Comparison of ENCODE assay signal across 22 cellular contexts in the genomic region with DNA sequence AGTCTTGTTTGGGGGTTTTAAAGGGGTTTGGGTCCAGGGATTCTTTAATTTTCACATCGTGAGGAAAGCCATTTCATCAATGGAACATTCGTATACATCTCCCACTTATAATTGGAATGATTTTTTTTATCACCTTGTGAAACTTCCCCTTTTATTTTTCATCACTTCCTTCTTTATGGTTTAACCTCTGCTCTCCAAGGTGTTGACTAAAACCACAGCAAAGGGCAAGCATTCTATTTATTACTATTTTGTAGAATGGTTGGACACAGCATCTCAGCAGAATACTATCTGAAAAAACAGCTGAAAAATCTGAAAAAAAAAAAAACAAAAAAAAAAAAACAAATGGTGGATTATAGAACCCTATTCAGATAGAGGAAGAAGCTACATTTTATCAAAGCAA.
A peak's percentile ranks its signal among the peaks of the same experiment; 100 is the strongest.
DNase-seq lines count a peak whose midpoint lies in the region; ATAC-seq, FAIRE-seq and TF ChIP-seq lines count a peak whose summit lies in the region.
"Had no signal": no experiment of that assay in that cellular context is flagged by ENCODE, and none has a peak within 500 bp of the region (broad histone marks: within the 10 kb centered on the region; RNA-seq: fewer than 3 reads in every experiment).

No MANE protein-coding gene starts in this region.

- peak; percentile 39 for DNase-seq in CD1c-positive myeloid dendritic cell (ENCODE audit: extremely low spot score)
- peak; percentile 84 for DNase-seq in NOMO-1 treated with DMSO at 0.1 percent for 48 hours (lab: John Stamatoyannopoulos, UW; ENCODE audit: unreplicated experiment)
- DNase-seq in GM12878 (ENCODE audit: low read depth, low spot score): no peak
- no peak for DNase-seq in NCI-H2196 (lab: John Stamatoyannopoulos, UW; ENCODE audit: unreplicated experiment)
- DNase-seq in Ammon's horn (ENCODE audit: low spot score): no peak
- DNase-seq in UCSD-AML1 (lab: John Stamatoyannopoulos, UW; ENCODE audit: unreplicated experiment): no peak
- no peak for DNase-seq in RCC 7860 (ENCODE audit: low spot score)
- DNase-seq: activated CD4-positive, alpha-beta memory T cell treated with anti-CD3 and anti-CD28 coated beads, Interleukin-2, amount 10 ng/mL, durations not matched to agents 7 days and 5 days; activated naive CD4-positive, alpha-beta T cell treated with anti-CD3 and anti-CD28 coated beads for 36 hours; activated T-cell treated with anti-CD3 and anti-CD28 coated beads, Interleukin-2, amount 50 U/mL, for 1 hour; Calu3; cerebellar nuclear complex; head of caudate nucleus; immature natural killer cell; natural killer cell; NCI-H1048; stimulated activated CD4-positive, alpha-beta T cell treated with anti-CD3 and anti-CD28 coated beads, Interleukin-2, amount 100 ng/mL, for 48 hours had no signal

- H3K9me3 ChIP-seq in GM12878 (replicated peaks; ENCODE audit: control insufficient read depth, insufficient read depth, low read length): no peaks in the 10 kb centered on the region

- no peak overlapping the region for H3K4me3 ChIP-seq in GM12878
- H3K4me3 ChIP-seq: ascending aorta had no signal

- TF ChIP-seq CTCF in GM12878 (IDR thresholded peaks at IDR 0.05 in 2 of 3, conservative IDR thresholded peaks at IDR 0.05 in 1 of 3; ENCODE audit: control insufficient read depth in 2 of 3, extremely low read depth in 1 of 3, insufficient read depth in 1 of 3, low read depth in 3 of 3, low read length in 3 of 3): no peak

- FAIRE-seq in GM12878 (lab: Jason Lieb, UNC): no peak
- no peak for FAIRE-seq in RCC 7860 (lab: Jason Lieb, UNC)
- FAIRE-seq: urothelium cell line had no signal

- POLR2A ChIA-PET in GM12878 (lab: Charles Lee): no interaction called here

- no peaks in the 10 kb centered on the region for H3K27me3 ChIP-seq in GM12878 (replicated peaks in 1 of 2; ENCODE audit: control insufficient read depth in 2 of 2, insufficient read depth in 2 of 2, low read length in 1 of 2)
- H3K27me3 ChIP-seq: ascending aorta had no signal

- RAD21 ChIA-PET in GM12878 (lab: Charles Lee; ENCODE audit: unreplicated experiment): no interaction called here

- WGBS in GM12878 (ENCODE audit: insufficient coverage, insufficient replicate concordance, low lambda C conversion rate, missing lambda C conversion rate): 0% methylated on average over 2 of the region's 2 CpGs

- intact Hi-C loops in GM12878 (cut with micrococcal nuclease; ENCODE audit: unreplicated experiment): no loop called here

- CTCF ChIA-PET in GM12878 (lab: Yijun Ruan, JAX): no interaction called here

- no peak overlapping the region for H3K9ac ChIP-seq in GM12878 (ENCODE audit: control insufficient read depth, insufficient read depth, low read length)
- H3K9ac ChIP-seq: parathyroid adenoma had no signal

- no peak overlapping the region for H3K27ac ChIP-seq in GM12878 (ENCODE audit: control insufficient read depth, insufficient read depth)
- H3K27ac ChIP-seq: ascending aorta, parathyroid adenoma had no signal

- no peak for TF ChIP-seq EP300 in GM12878 (IDR thresholded peaks at IDR 0.05; ENCODE audit: borderline replicate concordance in 1 of 2, control insufficient read depth in 1 of 2, low read depth in 2 of 2, low read length in 2 of 2)

- H3K36me3 ChIP-seq in GM12878 (ENCODE audit: control insufficient read depth in 2 of 2, insufficient read depth in 2 of 2, low read length in 1 of 2): no peaks in the 10 kb centered on the region
- H3K36me3 ChIP-seq: ascending aorta had no signal

- no peaks in the 10 kb centered on the region for H3K79me2 ChIP-seq in GM12878 (ENCODE audit: control insufficient read depth, insufficient read depth, low read length)
- H3K79me2 ChIP-seq: parathyroid adenoma had no signal

- ATAC-seq in HG03469 (IDR thresholded peaks at IDR 0.05; ENCODE audit: unreplicated experiment) (peak; percentile 60), GM12878 (no peak)
- ATAC-seq: natural killer cell, Panc1 had no signal

- in situ Hi-C loops in GM12878 (cut with MboI): no loop called here

- TF ChIP-seq RAD21 in GM12878 (IDR thresholded peaks at IDR 0.05; ENCODE audit: insufficient read depth, low read depth, low read length): no peak

- no peak overlapping the region for H2AFZ ChIP-seq in GM12878 (ENCODE audit: control insufficient read depth, low read depth, low read length)
- H2AFZ ChIP-seq: parathyroid adenoma had no signal

- H3K4me1 ChIP-seq in GM12878 (ENCODE audit: control insufficient read depth, insufficient read depth, low read length): no peaks in the 10 kb centered on the region
- H3K4me1 ChIP-seq: ascending aorta, parathyroid adenoma had no signal

- no TSS peak for BruUV-seq in GM12878 (replicated peaks; lab: Mats Ljungman, UMichigan)

- no peak overlapping the region for H3K4me2 ChIP-seq in GM12878 (ENCODE audit: control insufficient read depth, insufficient read depth)

- H4K20me1 ChIP-seq in GM12878 (ENCODE audit: control insufficient read depth, insufficient read depth): no peaks in the 10 kb centered on the region

- SMC1A ChIA-PET in GM12878 (lab: Charles Lee; ENCODE audit: uncharacterized antibody, unreplicated experiment): no interaction called here

- no peak for TF ChIP-seq POLR2A in GM12878 (IDR thresholded peaks at IDR 0.05; ENCODE audit: low read depth, low read length)

TF ChIP-seq in GM12878, 131 proteins besides CTCF, POLR2A, EP300 and RAD21 (continues in another document):
- TF ChIP-seq, protein P1, sequence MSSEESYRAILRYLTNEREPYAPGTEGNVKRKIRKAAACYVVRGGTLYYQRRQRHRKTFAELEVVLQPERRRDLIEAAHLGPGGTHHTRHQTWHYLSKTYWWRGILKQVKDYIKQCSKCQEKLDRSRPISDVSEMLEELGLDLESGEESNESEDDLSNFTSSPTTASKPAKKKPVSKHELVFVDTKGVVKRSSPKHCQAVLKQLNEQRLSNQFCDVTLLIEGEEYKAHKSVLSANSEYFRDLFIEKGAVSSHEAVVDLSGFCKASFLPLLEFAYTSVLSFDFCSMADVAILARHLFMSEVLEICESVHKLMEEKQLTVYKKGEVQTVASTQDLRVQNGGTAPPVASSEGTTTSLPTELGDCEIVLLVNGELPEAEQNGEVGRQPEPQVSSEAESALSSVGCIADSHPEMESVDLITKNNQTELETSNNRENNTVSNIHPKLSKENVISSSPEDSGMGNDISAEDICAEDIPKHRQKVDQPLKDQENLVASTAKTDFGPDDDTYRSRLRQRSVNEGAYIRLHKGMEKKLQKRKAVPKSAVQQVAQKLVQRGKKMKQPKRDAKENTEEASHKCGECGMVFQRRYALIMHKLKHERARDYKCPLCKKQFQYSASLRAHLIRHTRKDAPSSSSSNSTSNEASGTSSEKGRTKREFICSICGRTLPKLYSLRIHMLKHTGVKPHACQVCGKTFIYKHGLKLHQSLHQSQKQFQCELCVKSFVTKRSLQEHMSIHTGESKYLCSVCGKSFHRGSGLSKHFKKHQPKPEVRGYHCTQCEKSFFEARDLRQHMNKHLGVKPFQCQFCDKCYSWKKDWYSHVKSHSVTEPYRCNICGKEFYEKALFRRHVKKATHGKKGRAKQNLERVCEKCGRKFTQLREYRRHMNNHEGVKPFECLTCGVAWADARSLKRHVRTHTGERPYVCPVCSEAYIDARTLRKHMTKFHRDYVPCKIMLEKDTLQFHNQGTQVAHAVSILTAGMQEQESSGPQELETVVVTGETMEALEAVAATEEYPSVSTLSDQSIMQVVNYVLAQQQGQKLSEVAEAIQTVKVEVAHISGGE (CRISPR knock-in tag; IDR thresholded peaks at IDR 0.05): no peak
- TF ChIP-seq ATF3 (IDR thresholded peaks at IDR 0.05; ENCODE audit: borderline replicate concordance, extremely low read depth, low read depth, low read length): no peak
- peak; percentile 31; the same call in 1 of the 2 replicates for TF ChIP-seq NR2C1 (IDR thresholded peaks at IDR 0.05)
- no peak for TF ChIP-seq SKIL (IDR thresholded peaks at IDR 0.05; ENCODE audit: low read depth, poor library complexity, severe bottlenecking)
- peak; percentile 40; the same call in 1 of the 2 replicates for TF ChIP-seq SPI1 (IDR thresholded peaks at IDR 0.05; ENCODE audit: borderline replicate concordance, insufficient read depth, low read depth, low read length)
- TF ChIP-seq SIN3A (IDR thresholded peaks at IDR 0.05; ENCODE audit: low read depth, low read length): no peak
- TF ChIP-seq ZBED1 (IDR thresholded peaks at IDR 0.05; ENCODE audit: borderline replicate concordance): no peak
- TF ChIP-seq NR2F1 (conservative IDR thresholded peaks at IDR 0.05): peak; percentile 78

Comparison
In these comparisons a context has a peak if more than half of its experiments do, and no peak if none do; other contexts are left out.
1. DNase-seq: peak in CD1c-positive myeloid dendritic cell (single experiment) and NOMO-1 treated with DMSO at 0.1 percent for 48 hours (single experiment); none in GM12878 (single experiment), NCI-H2196 (single experiment), Ammon's horn (single experiment), UCSD-AML1 (single experiment) and RCC 7860 (single experiment).